ENCODE assay signal across 19 cellular contexts in genomic region chr12:109963330-109963729, GRCh38. TPM values are rescaled to one million over a fixed set of nuclear protein-coding genes. Genes with fewer than 3 reads are reported as not detected.
DNase-seq lines count a peak whose midpoint lies in the region; ATAC-seq and TF ChIP-seq lines count a peak whose summit lies in the region.
"Had no signal": no experiment of that assay in that cellular context is flagged by ENCODE, and none has a peak within 500 bp of the region (broad histone marks: within the 10 kb centered on the region; RNA-seq: fewer than 3 reads in every experiment).

No MANE protein-coding gene starts in this region.

- H3K36me3 ChIP-seq in mucosa of rectum (ENCODE audit: control insufficient read depth in 2 of 2, insufficient read depth in 2 of 2, low read length in 2 of 2), result peaks cover 21 to 59% of the 10 kb centered on the region in 2 donors
- H3K36me3 ChIP-seq in adrenal gland (replicated peaks in 1 of 2), result peaks cover 0 to 77% of the 10 kb centered on the region in 2 donors

- H3K9me3 Mint-ChIP-seq in natural killer cell treated with Interleukin-12 subunit alpha and Interleukin-12 subunit beta and Interleukin-15 and Interleukin-18, amount 100 ng/mL, for 72 hours, result no peaks in the 10 kb centered on the region
- no peaks in the 10 kb centered on the region for H3K9me3 Mint-ChIP-seq in natural killer cell
- H3K9me3 Mint-ChIP-seq in T-cell, result no peaks in the 10 kb centered on the region
- H3K9me3 Mint-ChIP-seq: stimulated activated naive CD8-positive, alpha-beta T cell treated with anti-CD3 and anti-CD28 coated beads, Interleukin-15, Interleukin-2, amounts not matched to agents 100 ng/mL and 50 ng/mL, for 24 hours had no signal

- POLR2A ChIA-PET in T-cell (lab: Charles Lee), result no interaction called here

- no peak overlapping the region for H3K4me3 Mint-ChIP-seq in natural killer cell treated with Interleukin-12 subunit alpha and Interleukin-12 subunit beta and Interleukin-15 and Interleukin-18, amount 100 ng/mL, for 72 hours
- H3K4me3 Mint-ChIP-seq in natural killer cell (no peak overlapping the region), T-cell (no peak overlapping the region)
- H3K4me3 Mint-ChIP-seq: stimulated activated naive CD8-positive, alpha-beta T cell treated with anti-CD3 and anti-CD28 coated beads, Interleukin-15, Interleukin-2, amounts not matched to agents 100 ng/mL and 50 ng/mL, for 24 hours had no signal

- CTCF ChIA-PET in T-cell (lab: Charles Lee), result no interaction called here

- H3K27ac Mint-ChIP-seq in natural killer cell treated with Interleukin-12 subunit alpha and Interleukin-12 subunit beta and Interleukin-15 and Interleukin-18, amount 100 ng/mL, for 72 hours, result peak overlapping the region; percentile 5 to 78
- H3K27ac Mint-ChIP-seq in natural killer cell (peak overlapping the region in 1 of 2 donors; percentile 39), T-cell (peak overlapping the region; percentile 22 to 25)
- H3K27ac Mint-ChIP-seq: stimulated activated naive CD8-positive, alpha-beta T cell treated with anti-CD3 and anti-CD28 coated beads, Interleukin-15, Interleukin-2, amounts not matched to agents 100 ng/mL and 50 ng/mL, for 24 hours had no signal

- no peak for TF ChIP-seq POLR2A in adrenal gland (IDR thresholded peaks at IDR 0.05)

- H3K9ac ChIP-seq in mucosa of rectum (ENCODE audit: low read depth in 1 of 2, low read length in 2 of 2), result no peak overlapping the region

- ATAC-seq in natural killer cell treated with Interleukin-12 subunit alpha and Interleukin-12 subunit beta and Interleukin-15 and Interleukin-18, amount 100 ng/mL, for 72 hours, result no peak
- ATAC-seq in natural killer cell, result no peak
- ATAC-seq in T-cell (replicated peaks in 1 of 4), result no peak
- ATAC-seq in GM18519 (IDR thresholded peaks at IDR 0.05; ENCODE audit: low FRiP score, unreplicated experiment), result no peak
- ATAC-seq: esophagus mucosa, lower lobe of right lung, Panc1 had no signal

- TF ChIP-seq CTCF in natural killer cell (IDR thresholded peaks at IDR 0.05) (no peak), adrenal gland (IDR thresholded peaks at IDR 0.05) (no peak)

- H3K36me3 Mint-ChIP-seq in natural killer cell treated with Interleukin-12 subunit alpha and Interleukin-12 subunit beta and Interleukin-15 and Interleukin-18, amount 100 ng/mL, for 72 hours, result peaks cover 20% of the 10 kb centered on the region
- peaks cover 13% of the 10 kb centered on the region for H3K36me3 Mint-ChIP-seq in natural killer cell
- peaks cover 58% of the 10 kb centered on the region for H3K36me3 Mint-ChIP-seq in T-cell

- no peaks in the 10 kb centered on the region for H3K27me3 Mint-ChIP-seq in natural killer cell treated with Interleukin-12 subunit alpha and Interleukin-12 subunit beta and Interleukin-15 and Interleukin-18, amount 100 ng/mL, for 72 hours
- no peaks in the 10 kb centered on the region for H3K27me3 Mint-ChIP-seq in natural killer cell (ENCODE audit: low read depth in 2 of 2)
- no peaks in the 10 kb centered on the region for H3K27me3 Mint-ChIP-seq in T-cell
- H3K27me3 Mint-ChIP-seq: stimulated activated naive CD8-positive, alpha-beta T cell treated with anti-CD3 and anti-CD28 coated beads, Interleukin-15, Interleukin-2, amounts not matched to agents 100 ng/mL and 50 ng/mL, for 24 hours had no signal

- H3K9me3 ChIP-seq in mucosa of rectum (ENCODE audit: control insufficient read depth in 2 of 2, low read length in 2 of 2), result no peaks in the 10 kb centered on the region
- H3K9me3 ChIP-seq in adrenal gland (replicated peaks in 1 of 3), result no peaks in the 10 kb centered on the region
- H3K9me3 ChIP-seq: lower lobe of right lung, mucosa of descending colon, neutrophil, tibial artery had no signal

- H3K27me3 ChIP-seq in mucosa of rectum (ENCODE audit: control insufficient read depth in 2 of 2, insufficient read depth in 2 of 2, low read length in 2 of 2) (no peaks in the 10 kb centered on the region), adrenal gland (no peaks in the 10 kb centered on the region)
- H3K27me3 ChIP-seq: brain microvascular endothelial cell, neutrophil, tibial artery had no signal

- intact Hi-C loops in natural killer cell (cut with micrococcal nuclease), result no loop called here
- intact Hi-C loops in adrenal gland (cut with DNase I), result no loop called here

- H3K27ac ChIP-seq in mucosa of rectum (ENCODE audit: low read depth in 2 of 2, low read length in 2 of 2) (peak overlapping the region; percentile 52 to 64), adrenal gland (peak overlapping the region in 2 of 5 donors; percentile 43 to 44)
- H3K27ac ChIP-seq: brain microvascular endothelial cell, lower lobe of right lung, neutrophil, tibial artery had no signal

- H3K4me1 Mint-ChIP-seq in natural killer cell treated with Interleukin-12 subunit alpha and Interleukin-12 subunit beta and Interleukin-15 and Interleukin-18, amount 100 ng/mL, for 72 hours (ENCODE audit: low read depth in 2 of 2), result peaks cover 11 to 16% of the 10 kb centered on the region in 2 donors
- peaks cover 6 to 12% of the 10 kb centered on the region in 2 donors for H3K4me1 Mint-ChIP-seq in natural killer cell
- peaks cover 0 to 24% (median 11%) of the 10 kb centered on the region in 3 donors for H3K4me1 Mint-ChIP-seq in T-cell

- WGBS in adrenal gland, 4 donors, result 86 to 100% (median 94%) methylated on average over 1 of the region's 1 CpG

- H3K4me3 ChIP-seq in mucosa of rectum (ENCODE audit: low read length in 2 of 2), result no peak overlapping the region
- no peak overlapping the region for H3K4me3 ChIP-seq in adrenal gland
- H3K4me3 ChIP-seq: lower lobe of right lung, mucosa of descending colon, tibial artery had no signal

- DNase-seq in natural killer cell treated with Interleukin-12 subunit alpha and Interleukin-12 subunit beta and Interleukin-15 and Interleukin-18, amount 100 ng/mL, for 72 hours (ENCODE audit: low spot score), result no peak
- DNase-seq in natural killer cell, result no peak
- DNase-seq in T-cell, result no peak
- DNase-seq in adrenal gland, result no peak
- DNase-seq in NCI-H1417 treated with DMSO at 0.1 percent for 48 hours (lab: John Stamatoyannopoulos, UW), result no peak
- DNase-seq: AML-193; effector memory CD4-positive, alpha-beta T cell; GOT3; lower lobe of right lung; NCI-H2107 had no signal

- peaks cover 13 to 17% of the 10 kb centered on the region in 2 donors for H3K4me1 ChIP-seq in mucosa of rectum (ENCODE audit: control insufficient read depth in 2 of 2, insufficient read depth in 2 of 2, low read length in 2 of 2)
- peaks cover 5 to 19% of the 10 kb centered on the region in 2 donors for H3K4me1 ChIP-seq in adrenal gland (replicated peaks in 1 of 2)

RNA-seq across cellular contexts. Expression of gene GIT2, which starts 32.8 kb away (rescaled TPM):
- 10 to 100 TPM; 87.5 to 94.2 TPM for total RNA-seq in natural killer cell treated with Interleukin-12 subunit alpha and Interleukin-12 subunit beta and Interleukin-15 and Interleukin-18, amount 100 ng/mL, for 72 hours
- total RNA-seq in natural killer cell, result 100 to 1,000 TPM in 2 of 3 donors, 10 to 100 TPM in 1; 98.8 to 118 (median 117) TPM
- 100 to 1,000 TPM in 4 of 5 donors, 10 to 100 TPM in 1; 96.7 to 132 (median 108) TPM for total RNA-seq in T-cell
- 10 to 100 TPM; 35.9 to 80.9 (median 59.2) TPM for total RNA-seq in adrenal gland
- 10 to 100 TPM; 24.3 to 56.3 (median 31.6) TPM for polyA plus RNA-seq in adrenal gland

RNA-seq across cellular contexts. Expression of gene ANKRD13A, which starts 35.9 kb away (rescaled TPM):
- 10 to 100 TPM; 65.0 to 81.8 TPM for total RNA-seq in natural killer cell treated with Interleukin-12 subunit alpha and Interleukin-12 subunit beta and Interleukin-15 and Interleukin-18, amount 100 ng/mL, for 72 hours
- 10 to 100 TPM; 74.9 to 93.6 (median 90.7) TPM for total RNA-seq in natural killer cell
- total RNA-seq in T-cell, result 10 to 100 TPM; 63.8 to 87.0 (median 76.8) TPM
- 10 to 100 TPM; 31.0 to 84.5 (median 45.6) TPM for total RNA-seq in adrenal gland
- 10 to 100 TPM; 17.1 to 38.6 (median 17.1) TPM for polyA plus RNA-seq in adrenal gland
